Comparison of ENCODE assay signal across 9 cellular contexts in the genomic region with DNA sequence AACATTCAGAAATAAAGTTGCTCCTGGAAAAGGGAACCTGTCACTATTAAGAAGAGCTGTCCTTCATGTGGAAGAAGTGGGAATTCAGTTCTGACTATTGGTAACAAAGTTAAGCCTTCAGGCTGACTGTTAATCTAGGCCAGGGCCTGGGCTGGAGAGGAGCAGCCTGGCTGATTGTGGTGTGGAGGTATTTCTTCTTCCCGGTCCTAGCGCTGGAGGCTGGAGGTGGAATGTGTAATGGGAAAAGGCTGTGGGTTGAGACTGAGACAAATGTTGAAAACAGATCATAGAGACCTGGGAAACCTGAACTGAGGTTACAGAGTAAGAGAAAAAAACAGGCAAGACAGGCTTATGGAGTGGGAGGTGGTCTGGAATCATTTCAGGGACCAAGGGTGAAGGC. TPM values are rescaled to one million over a fixed set of nuclear protein-coding genes. Genes with fewer than 3 reads are reported as not detected.
A peak's percentile ranks its signal among the peaks of the same experiment; 100 is the strongest.
DNase-seq lines count a peak whose midpoint lies in the region; ATAC-seq and TF ChIP-seq lines count a peak whose summit lies in the region.
"Had no signal": no experiment of that assay in that cellular context is flagged by ENCODE, and none has a peak within 500 bp of the region (broad histone marks: within the 10 kb centered on the region; RNA-seq: fewer than 3 reads in every experiment).

No MANE protein-coding gene starts in this region.

- no peak overlapping the region for H3K4me3 ChIP-seq in gastroesophageal sphincter

- WGBS in gastroesophageal sphincter (ENCODE audit: low coverage in 1 of 2), 2 donors = 64 to 92% methylated on average over 2 of the region's 2 CpGs

- H3K27ac Mint-ChIP-seq in activated naive CD8-positive, alpha-beta T cell treated with anti-CD3 and anti-CD28 coated beads, Interleukin-2, amount 10 ng/mL, durations not matched to agents 7 days and 5 days = peak overlapping the region; percentile 81
- H3K27ac Mint-ChIP-seq in mesothelial cell of epicardium = peak overlapping the region; percentile 89

- H3K27me3 Mint-ChIP-seq in activated naive CD8-positive, alpha-beta T cell treated with anti-CD3 and anti-CD28 coated beads, Interleukin-2, amount 10 ng/mL, durations not matched to agents 7 days and 5 days = peaks cover 2% of the 10 kb centered on the region
- H3K27me3 Mint-ChIP-seq in mesothelial cell of epicardium (ENCODE audit: low read depth) = no peaks in the 10 kb centered on the region

- peaks cover 4% of the 10 kb centered on the region for H3K36me3 Mint-ChIP-seq in activated naive CD8-positive, alpha-beta T cell treated with anti-CD3 and anti-CD28 coated beads, Interleukin-2, amount 10 ng/mL, durations not matched to agents 7 days and 5 days
- no peaks in the 10 kb centered on the region for H3K36me3 Mint-ChIP-seq in mesothelial cell of epicardium

- H3K27me3 ChIP-seq in gastroesophageal sphincter = no peaks in the 10 kb centered on the region

- no peak for TF ChIP-seq POLR2A in gastroesophageal sphincter (IDR thresholded peaks at IDR 0.05)

- TF ChIP-seq EP300 in gastroesophageal sphincter (IDR thresholded peaks at IDR 0.05) = no peak

- H3K27ac ChIP-seq in gastroesophageal sphincter = no peak overlapping the region

- H3K9me3 Mint-ChIP-seq in activated naive CD8-positive, alpha-beta T cell treated with anti-CD3 and anti-CD28 coated beads, Interleukin-2, amount 10 ng/mL, durations not matched to agents 7 days and 5 days = peaks cover 9% of the 10 kb centered on the region
- H3K9me3 Mint-ChIP-seq in mesothelial cell of epicardium = peaks cover 9% of the 10 kb centered on the region

- no peaks in the 10 kb centered on the region for H3K36me3 ChIP-seq in gastroesophageal sphincter

- peaks cover 20% of the 10 kb centered on the region for H3K4me1 Mint-ChIP-seq in activated naive CD8-positive, alpha-beta T cell treated with anti-CD3 and anti-CD28 coated beads, Interleukin-2, amount 10 ng/mL, durations not matched to agents 7 days and 5 days
- peaks cover 19% of the 10 kb centered on the region for H3K4me1 Mint-ChIP-seq in mesothelial cell of epicardium

- DNase-seq in AG20443 (ENCODE audit: low spot score) (peak; percentile 58), ELF-1 (ENCODE audit: low read depth, low spot score) (peak; percentile 90), mesothelial cell of epicardium (ENCODE audit: low spot score in 2 of 2, unreplicated experiment in 2 of 2) (no peak), D341Med (ENCODE audit: low spot score) (no peak), NCI-H2081 (lab: John Stamatoyannopoulos, UW) (no peak)
- DNase-seq in activated naive CD8-positive, alpha-beta T cell treated with anti-CD3 and anti-CD28 coated beads, Interleukin-2, amount 10 ng/mL, durations not matched to agents 7 days and 5 days = no peak
- DNase-seq in stimulated activated naive CD4-positive, alpha-beta T cell (lab: John Stamatoyannopoulos, UW) = no peak
- DNase-seq: kidney had no signal

- peaks cover 0 to 11% (median 0%) of the 10 kb centered on the region in 3 donors for H3K4me1 ChIP-seq in gastroesophageal sphincter

- no peak for ATAC-seq in activated naive CD8-positive, alpha-beta T cell treated with anti-CD3 and anti-CD28 coated beads, Interleukin-2, amount 10 ng/mL, durations not matched to agents 7 days and 5 days (ENCODE audit: low read depth)
- ATAC-seq in gastroesophageal sphincter = no peak

- peak overlapping the region; percentile 62 for H3K4me3 Mint-ChIP-seq in activated naive CD8-positive, alpha-beta T cell treated with anti-CD3 and anti-CD28 coated beads, Interleukin-2, amount 10 ng/mL, durations not matched to agents 7 days and 5 days
- no peak overlapping the region for H3K4me3 Mint-ChIP-seq in mesothelial cell of epicardium

- H3K9me3 ChIP-seq in gastroesophageal sphincter = peaks cover 0 to 10% (median 0%) of the 10 kb centered on the region in 3 donors

- TF ChIP-seq CTCF in mesothelial cell of epicardium (IDR thresholded peaks at IDR 0.05; ENCODE audit: unreplicated experiment) = no peak
- TF ChIP-seq CTCF in gastroesophageal sphincter (IDR thresholded peaks at IDR 0.05) = no peak

- POLR2A ChIA-PET in activated naive CD8-positive, alpha-beta T cell treated with anti-CD3 and anti-CD28 coated beads, Interleukin-2, amount 10 ng/mL, durations not matched to agents 7 days and 5 days (lab: Charles Lee) = interaction anchor here (1.3 kb wide), 1 partner anchor 19 kb away, joined by 3 read pairs; no protein-coding TSS in a partner anchor

RNA-seq across cellular contexts. Expression of gene SH3BP5, which starts 23.8 kb away (rescaled TPM):
- 10 to 100 TPM; 12.7 to 12.9 TPM for total RNA-seq in activated naive CD8-positive, alpha-beta T cell treated with anti-CD3 and anti-CD28 coated beads, Interleukin-2, amount 10 ng/mL, durations not matched to agents 7 days and 5 days
- total RNA-seq in mesothelial cell of epicardium (78.7 to 88.6 TPM (median 80.5 TPM) in 3 replicates), gastroesophageal sphincter (10 to 100 TPM; 23.5 to 56.4 (median 35.0) TPM)

Comparison
In these comparisons a context has a peak if more than half of its experiments do, and no peak if none do; other contexts are left out.
1. DNase-seq: peak in AG20443 (single experiment) and ELF-1 (single experiment); none in activated naive CD8-positive, alpha-beta T cell treated with anti-CD3 and anti-CD28 coated beads, Interleukin-2, amount 10 ng/mL, durations not matched to agents 7 days and 5 days (single experiment), mesothelial cell of epicardium (0 of 2), D341Med (single experiment), stimulated activated naive CD4-positive, alpha-beta T cell (0 of 6) and NCI-H2081 (0 of 2).